Comparison of ENCODE assay signal across 1 cellular context in genomic region chr14:93787465-93788306, GRCh38.
TF ChIP-seq lines count a peak whose summit lies in the region.

No MANE protein-coding gene starts in this region.

TF ChIP-seq in H1, 55 proteins besides CTCF, POLR2A, EP300 and RAD21:
- TF ChIP-seq RBBP5 (IDR thresholded peaks at IDR 0.05; ENCODE audit: borderline replicate concordance, low read depth, low read length) (no peak), BACH1 (IDR thresholded peaks at IDR 0.05; ENCODE audit: low read length) (peak; percentile 5; the same call in 1 of the 2 replicates), TAF1 (IDR thresholded peaks at IDR 0.05; ENCODE audit: low read depth, low read length) (peak; percentile 30; the same call in 1 of the 2 replicates), SUZ12 (IDR thresholded peaks at IDR 0.05; ENCODE audit: low read length) (peak; percentile 77; the same call in 1 of the 2 replicates), CBX5 (IDR thresholded peaks at IDR 0.05; ENCODE audit: low read depth, low read length) (no peak), KDM4A (IDR thresholded peaks at IDR 0.05; ENCODE audit: low read depth, low read length, severe bottlenecking) (peak; percentile 11), EZH2 (IDR thresholded peaks at IDR 0.05; ENCODE audit: low read depth, low read length, severe bottlenecking) (peak; percentile 70), MAX (IDR thresholded peaks at IDR 0.05) (peak; percentile 71; the same call in 1 of the 2 replicates), KDM5A (IDR thresholded peaks at IDR 0.05; ENCODE audit: low read length) (no peak), KDM1A (IDR thresholded peaks at IDR 0.05; ENCODE audit: borderline replicate concordance, low read length) (0 out of 2 replicates have a peak, but pooled peaks have one; percentile 27), HDAC2 (IDR thresholded peaks at IDR 0.05; ENCODE audit: borderline replicate concordance in 1 of 2, low read depth in 2 of 2, low read length in 2 of 2) (peak in 1 of 2 experiments; percentile 20; a peak in 1 of 4 replicates), GABPA (IDR thresholded peaks at IDR 0.05; ENCODE audit: borderline replicate concordance, insufficient read depth, low read length) (0 out of 2 replicates have a peak, but pooled peaks have one; percentile 41), E2F6 (IDR thresholded peaks at IDR 0.05) (peak; percentile 74)
